ENCODE assay signal across 9 cellular contexts in genomic region chr17:63275318-63275967, GRCh38.
DNase-seq lines count a peak whose midpoint lies in the region; ATAC-seq and TF ChIP-seq lines count a peak whose summit lies in the region.
"Had no signal": no experiment of that assay in that cellular context is flagged by ENCODE, and none has a peak within 500 bp of the region (broad histone marks: within the 10 kb centered on the region; RNA-seq: fewer than 3 reads in every experiment).

No MANE protein-coding gene starts in this region.

- peaks cover 8% of the 10 kb centered on the region for H3K4me1 ChIP-seq in mesodermal cell (ENCODE audit: control insufficient read depth, insufficient read depth, low read length, poor library complexity, severe bottlenecking)

- WGBS in mesodermal cell (ENCODE audit: insufficient coverage in 2 of 2), 2 experiments: no CpG with 5 or more reads among the region's 1 CpG

- no peaks in the 10 kb centered on the region for H3K36me3 ChIP-seq in brain microvascular endothelial cell (replicated peaks)
- no peaks in the 10 kb centered on the region for H3K36me3 ChIP-seq in mesodermal cell (ENCODE audit: control insufficient read depth, insufficient read depth, low read length)

- H3K4me3 ChIP-seq in brain microvascular endothelial cell (ENCODE audit: low read depth, low read length) (no peak overlapping the region), mesodermal cell (ENCODE audit: extremely low read depth, insufficient read depth, low read length, poor library complexity, severe bottlenecking) (no peak overlapping the region)
- H3K4me3 ChIP-seq: cardiac muscle cell had no signal

- in situ Hi-C loops in brain microvascular endothelial cell (cut with HindIII; ENCODE audit: low pct_ligation_motif_present, low sequenced_read_pairs): no loop called here
- in situ Hi-C loops in KBM-7 (cut with MboI; ENCODE audit: low pct_unique_long_range_greater_than_20kb, low sequenced_read_pairs): no loop called here

- H3K9me3 ChIP-seq in mesodermal cell (ENCODE audit: control insufficient read depth, low read length): no peaks in the 10 kb centered on the region

- DNase-seq in AML-193 (lab: John Stamatoyannopoulos, UW): peak; percentile 41 to 53
- DNase-seq in LHCN-M2 (ENCODE audit: low read depth): peak; percentile 99
- peak; percentile 95 for DNase-seq in brain microvascular endothelial cell
- no peak for DNase-seq in KBM-7
- no peak for DNase-seq in NCI-H2081 treated with DMSO at 0.1 percent for 48 hours (lab: John Stamatoyannopoulos, UW)
- no peak for DNase-seq in NCI-H345 (lab: John Stamatoyannopoulos, UW)

- no peaks in the 10 kb centered on the region for H3K27me3 ChIP-seq in brain microvascular endothelial cell (replicated peaks)
- H3K27me3 ChIP-seq: cardiac muscle cell had no signal

- ATAC-seq in HG03354 (IDR thresholded peaks at IDR 0.05; ENCODE audit: poor library complexity, severe bottlenecking, unreplicated experiment): no peak

- TF ChIP-seq CTCF in brain microvascular endothelial cell (IDR thresholded peaks at IDR 0.05; ENCODE audit: low read depth, low read length, missing control alignments): no peak

- H3K27ac ChIP-seq in brain microvascular endothelial cell (peak overlapping the region; percentile 63), mesodermal cell (ENCODE audit: low read depth, low read length, severe bottlenecking) (peak overlapping the region; percentile 67)
- H3K27ac ChIP-seq: cardiac muscle cell had no signal

Comparison
In these comparisons a context has a peak if more than half of its experiments do, and no peak if none do; other contexts are left out.
1. DNase-seq: peak in AML-193 (2 of 2), LHCN-M2 (single experiment) and brain microvascular endothelial cell (single experiment); none in KBM-7 (single experiment), NCI-H2081 treated with DMSO at 0.1 percent for 48 hours (single experiment) and NCI-H345 (single experiment).